ENCODE assay signal across 11 cellular contexts in genomic region chr4:15451866-15452765, GRCh38. TPM values are rescaled to one million over a fixed set of nuclear protein-coding genes. Genes with fewer than 3 reads are reported as not detected.
DNase-seq lines count a peak whose midpoint lies in the region; ATAC-seq and TF ChIP-seq lines count a peak whose summit lies in the region.
"Had no signal": no experiment of that assay in that cellular context is flagged by ENCODE, and none has a peak within 500 bp of the region (broad histone marks: within the 10 kb centered on the region; RNA-seq: fewer than 3 reads in every experiment).

No MANE protein-coding gene starts in this region.

- peak; percentile 86 for ATAC-seq in HCT116
- no peak for ATAC-seq in GM21529 (IDR thresholded peaks at IDR 0.05; ENCODE audit: unreplicated experiment)
- no peak for ATAC-seq in HG03342 (IDR thresholded peaks at IDR 0.05; ENCODE audit: unreplicated experiment)
- ATAC-seq in HG02840 (IDR thresholded peaks at IDR 0.05; ENCODE audit: low FRiP score, unreplicated experiment): no peak
- ATAC-seq: GM23338, T-cell had no signal

- peak overlapping the region; percentile 25 for H3K4me2 ChIP-seq in HCT116 (ENCODE audit: low read length)
- H3K4me2 ChIP-seq: GM23338 had no signal

- H3K36me3 ChIP-seq in HCT116 (ENCODE audit: control insufficient read depth in 1 of 2, insufficient read depth in 2 of 2, low read length in 2 of 2): no peaks in the 10 kb centered on the region
- no peaks in the 10 kb centered on the region for H3K36me3 ChIP-seq in adrenal gland (replicated peaks in 1 of 2)
- no peaks in the 10 kb centered on the region for H3K36me3 ChIP-seq in left ventricle myocardium inferior
- H3K36me3 ChIP-seq in stomach smooth muscle (ENCODE audit: control insufficient read depth in 2 of 2, insufficient read depth in 2 of 2, low read length in 2 of 2): no peaks in the 10 kb centered on the region

- no peak overlapping the region for H2AFZ ChIP-seq in HCT116 (ENCODE audit: low read depth, low read length, poor library complexity, severe bottlenecking)
- H2AFZ ChIP-seq: GM23338 had no signal

- no peak overlapping the region for H3K4me3 ChIP-seq in HCT116 (replicated peaks in 1 of 2; ENCODE audit: low read depth in 1 of 2, low read length in 2 of 2)
- H3K4me3 ChIP-seq in adrenal gland: no peak overlapping the region
- no peak overlapping the region for H3K4me3 ChIP-seq in left ventricle myocardium inferior
- peak overlapping the region in 1 of 2 donors; percentile 29 for H3K4me3 ChIP-seq in stomach smooth muscle (ENCODE audit: low read length in 2 of 2)
- H3K4me3 ChIP-seq: GM23338 had no signal

- H3K9me2 ChIP-seq in HCT116 (ENCODE audit: insufficient read depth): no peaks in the 10 kb centered on the region

- no TSS peak for BruUV-seq in HCT116 (replicated peaks; lab: Mats Ljungman, UMichigan)

- H3K27ac ChIP-seq in HCT116 (ENCODE audit: low read depth, low read length): no peak overlapping the region
- peak overlapping the region in 2 of 5 donors; percentile 15 to 59 for H3K27ac ChIP-seq in adrenal gland
- peak overlapping the region; percentile 69 for H3K27ac ChIP-seq in left ventricle myocardium inferior (replicated peaks)
- H3K27ac ChIP-seq in stomach smooth muscle (ENCODE audit: low read length): peak overlapping the region; percentile 55

- TF ChIP-seq CTCF in HCT116 (IDR thresholded peaks at IDR 0.05 in 2 of 3, conservative IDR thresholded peaks at IDR 0.05 in 1 of 3; ENCODE audit: borderline replicate concordance in 1 of 3, insufficient read depth in 1 of 3, low read depth in 2 of 3, low read length in 2 of 3) (no peak), adrenal gland (IDR thresholded peaks at IDR 0.05) (no peak), left ventricle myocardium inferior (IDR thresholded peaks at IDR 0.05; ENCODE audit: borderline replicate concordance) (no peak)

- H3K9me3 ChIP-seq in HCT116 (ENCODE audit: control insufficient read depth in 1 of 2, insufficient read depth in 1 of 2, low read depth in 1 of 2, low read length in 2 of 2) (no peaks in the 10 kb centered on the region), adrenal gland (replicated peaks in 1 of 3) (no peaks in the 10 kb centered on the region), left ventricle myocardium inferior (replicated peaks) (no peaks in the 10 kb centered on the region), stomach smooth muscle (ENCODE audit: control insufficient read depth in 2 of 2, low read length in 2 of 2) (no peaks in the 10 kb centered on the region)

- intact Hi-C loops in HCT116 (cut with micrococcal nuclease) (no loop called here), adrenal gland (cut with DNase I) (loop anchor here in 1 of 2 donors (10.0 kb wide), 1 partner anchor 57 kb away; no protein-coding TSS in a partner anchor), left ventricle myocardium inferior (cut with micrococcal nuclease) (no loop called here)

- WGBS in adrenal gland, 4 donors: 43 to 45% (median 43%) methylated on average over 4 of the region's 4 CpGs

- H3K4me1 ChIP-seq in HCT116 (ENCODE audit: control insufficient read depth in 1 of 2, insufficient read depth in 2 of 2, low read length in 2 of 2): peaks cover 10 to 16% of the 10 kb centered on the region in 2 experiments
- peaks cover 9 to 20% of the 10 kb centered on the region in 2 donors for H3K4me1 ChIP-seq in adrenal gland (replicated peaks in 1 of 2)
- peaks cover 34% of the 10 kb centered on the region for H3K4me1 ChIP-seq in left ventricle myocardium inferior
- peaks cover 31% of the 10 kb centered on the region for H3K4me1 ChIP-seq in stomach smooth muscle (ENCODE audit: control insufficient read depth, insufficient read depth, low read length)

- POLR2A ChIA-PET in HCT116 (lab: Charles Lee): no interaction called here

- RAD21 ChIA-PET in HCT116 (lab: Charles Lee; ENCODE audit: low non-redundant PET in 1 of 2, low total read pairs in 2 of 2, uncharacterized antibody in 2 of 2, unreplicated experiment in 2 of 2): no interaction called here

- no peak for TF ChIP-seq RAD21 in HCT116 (IDR thresholded peaks at IDR 0.05; ENCODE audit: low read depth)

- H4K20me1 ChIP-seq in HCT116 (ENCODE audit: insufficient read depth): no peaks in the 10 kb centered on the region

- no peak for TF ChIP-seq POLR2A in HCT116 (IDR thresholded peaks at IDR 0.05; ENCODE audit: borderline replicate concordance, extremely low read depth, insufficient read depth, insufficient read length)
- TF ChIP-seq POLR2A in adrenal gland (IDR thresholded peaks at IDR 0.05): no peak

- CTCF ChIA-PET in HCT116 (lab: Charles Lee): no interaction called here

- H3K79me2 ChIP-seq in HCT116 (ENCODE audit: insufficient read depth, low read length): no peaks in the 10 kb centered on the region

- no peaks in the 10 kb centered on the region for H3K27me3 ChIP-seq in HCT116 (ENCODE audit: insufficient read depth, low read length)
- H3K27me3 ChIP-seq in adrenal gland: no peaks in the 10 kb centered on the region
- H3K27me3 ChIP-seq in left ventricle myocardium inferior (ENCODE audit: low read depth): no peaks in the 10 kb centered on the region
- H3K27me3 ChIP-seq in stomach smooth muscle (ENCODE audit: control insufficient read depth in 1 of 2, insufficient read depth in 2 of 2, low read length in 2 of 2): no peaks in the 10 kb centered on the region

- H3K9ac ChIP-seq in HCT116 (ENCODE audit: low read length) (no peak overlapping the region), stomach smooth muscle (ENCODE audit: low read length in 2 of 2) (peak overlapping the region in 1 of 2 donors; percentile 7)

- DNase-seq in HCT116 (ENCODE audit: low read depth, low spot score) (no peak), adrenal gland (peak in 4 of 7 donors; percentile 28 to 32 (median 28)), left ventricle myocardium inferior (no peak), HuH-7.5 (ENCODE audit: low spot score) (no peak)
- DNase-seq: activated naive CD4-positive, alpha-beta T cell treated with Interleukin-2 at 50 U/mL for 16 hours; T-cell had no signal

TF ChIP-seq in HCT116, 20 proteins besides CTCF, POLR2A, EP300 and RAD21:
- peak; percentile 28 for TF ChIP-seq TCF7L2 (IDR thresholded peaks at IDR 0.05; ENCODE audit: borderline replicate concordance, extremely low read depth, insufficient read depth, insufficient read length)
- no peak for TF ChIP-seq ZFX (IDR thresholded peaks at IDR 0.05)
- 0 out of 2 replicates have a peak, but pooled peaks have one; percentile 18 for TF ChIP-seq FOSL1 (IDR thresholded peaks at IDR 0.05; ENCODE audit: low read depth)

RNA-seq across cellular contexts. Expression of gene CC2D2A, which starts 17.6 kb away (rescaled TPM):
- total RNA-seq in HCT116 (2021; ENCODE audit: unreplicated experiment) (13.0 TPM), adrenal gland (10 to 100 TPM; 14.4 to 52.3 (median 20.9) TPM), left ventricle myocardium inferior (9.6 TPM)
- polyA plus RNA-seq in HCT116 (2012): 4.3 and 8.1 TPM in 2 replicates
- polyA plus RNA-seq in adrenal gland: 10 to 100 TPM; 15.7 to 35.5 (median 17.5) TPM

RNA-seq across cellular contexts. Expression of gene C1QTNF7, which starts 24.3 kb away (rescaled TPM):
- not detected for total RNA-seq in HCT116 (2021; ENCODE audit: unreplicated experiment)
- polyA plus RNA-seq in HCT116 (2012): not detected in 2 replicates
- 1 to 10 TPM in 4 of 8 donors, under 1 TPM in 4; 0.09 to 2.8 (median 1.3) TPM for total RNA-seq in adrenal gland
- 1 to 10 TPM in 2 of 3 donors, under 1 TPM in 1; 0.92 to 1.2 (median 1.0) TPM for polyA plus RNA-seq in adrenal gland
- total RNA-seq in left ventricle myocardium inferior: 2.4 TPM
- total RNA-seq: GM23338, T-cell had no signal
- polyA plus RNA-seq: GM23338 had no signal

Comparison
In these comparisons a context has a peak if more than half of its experiments do, and no peak if none do; other contexts are left out.
1. DNase-seq: peak in adrenal gland (4 of 7); none in HCT116 (single experiment), left ventricle myocardium inferior (single experiment) and HuH-7.5 (single experiment).